In the genomic region with DNA sequence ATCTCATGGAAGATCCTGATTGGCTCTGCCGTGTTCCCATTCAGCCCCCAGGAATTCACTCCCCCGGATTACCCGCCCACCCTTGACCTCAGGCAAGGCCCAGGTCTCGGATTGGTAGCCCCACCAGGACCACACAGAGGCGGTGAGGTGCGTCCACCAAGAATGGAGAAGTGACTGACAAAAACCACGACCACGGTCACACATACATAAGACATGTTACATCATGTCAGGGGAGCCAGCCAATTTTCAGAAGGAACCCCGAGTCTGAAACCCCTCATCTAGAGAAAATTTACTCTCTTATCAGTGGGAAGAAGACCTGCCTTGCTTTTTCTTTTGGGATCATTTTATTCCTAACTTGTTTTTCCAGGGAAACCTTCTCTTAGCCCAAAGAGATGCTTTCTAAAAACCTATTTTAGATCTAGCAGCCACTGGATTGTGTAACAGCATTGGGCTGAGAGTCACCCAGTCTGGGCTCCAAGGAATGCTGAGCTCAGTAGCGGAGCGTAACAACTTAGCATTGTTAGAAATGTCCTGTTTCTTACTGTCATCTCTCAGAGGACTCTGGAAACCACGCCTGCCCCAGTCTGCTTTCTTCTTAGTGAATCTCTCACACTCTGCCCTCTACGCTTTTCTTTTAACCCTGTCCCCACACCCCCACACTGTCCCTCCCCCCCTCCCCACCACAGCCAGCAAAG, we compare ENCODE assay signal across 11 cellular contexts.
DNase-seq lines count a peak whose midpoint lies in the region; ATAC-seq, FAIRE-seq and TF ChIP-seq lines count a peak whose summit lies in the region.
"Had no signal": no experiment of that assay in that cellular context is flagged by ENCODE, and none has a peak within 500 bp of the region (broad histone marks: within the 10 kb centered on the region; RNA-seq: fewer than 3 reads in every experiment).

No MANE protein-coding gene starts in this region.

- H3K9me2 ChIP-seq in GM23248 (ENCODE audit: insufficient read depth) = no peaks in the 10 kb centered on the region

- peaks cover 12% of the 10 kb centered on the region for H3K36me3 Mint-ChIP-seq in memory B cell

- H3K4me1 ChIP-seq in GM23248 (ENCODE audit: insufficient read depth) (peaks cover 53% of the 10 kb centered on the region), K562 (replicated peaks in 1 of 2; ENCODE audit: control insufficient read depth in 2 of 2, insufficient read depth in 2 of 2, low read length in 2 of 2) (peaks cover 0 to 4% of the 10 kb centered on the region in 2 experiments; a peak in 2 of 5 replicates)

- H3F3A ChIP-seq in GM23248 (ENCODE audit: insufficient read depth) = peaks cover 44% of the 10 kb centered on the region

- no peaks in the 10 kb centered on the region for H3K9me1 ChIP-seq in K562 (ENCODE audit: control insufficient read depth, insufficient read depth, low read length)

- no peak for FAIRE-seq in K562 (lab: Jason Lieb, UNC)

- peak overlapping the region; percentile 46 for H3K27ac Mint-ChIP-seq in memory B cell

- TF ChIP-seq CTCF in K562 (IDR thresholded peaks at IDR 0.05 in 2 of 3, conservative IDR thresholded peaks at IDR 0.05 in 1 of 3; ENCODE audit: insufficient read depth in 2 of 3, low read depth in 1 of 3, low read length in 3 of 3) = no peak

- ATAC-seq in K562 (no peak), memory B cell (ENCODE audit: low read depth) (peak; percentile 85), HG02798 (IDR thresholded peaks at IDR 0.05; ENCODE audit: poor library complexity, unreplicated experiment) (no peak)
- ATAC-seq: PC-3 had no signal

- no peak overlapping the region for H3K4me3 Mint-ChIP-seq in memory B cell

- in situ Hi-C loops in GM23248 (cut with MboI) (no loop called here), K562 (cut with MboI) (no loop called here)

- no peak overlapping the region for H3K4me3 ChIP-seq in GM23248
- H3K4me3 ChIP-seq in K562 = no peak overlapping the region

- H2AFZ ChIP-seq in GM23248 (no peak overlapping the region), K562 (ENCODE audit: low read depth, low read length) (no peak overlapping the region)

- TF ChIP-seq POLR2A in K562 (conservative IDR thresholded peaks at IDR 0.05) = no peak

- peaks cover 29% of the 10 kb centered on the region for H3K79me2 ChIP-seq in GM23248 (ENCODE audit: insufficient read depth)
- peaks cover 10% of the 10 kb centered on the region; the same call in 2 of the 3 replicates for H3K79me2 ChIP-seq in K562 (ENCODE audit: control insufficient read depth, insufficient read depth, low read length)

- H3K27me3 ChIP-seq in GM23248 (replicated peaks; ENCODE audit: insufficient read depth) (no peaks in the 10 kb centered on the region), K562 (ENCODE audit: control insufficient read depth in 2 of 2, insufficient read depth in 2 of 2, low read length in 2 of 2) (no peaks in the 10 kb centered on the region)

- TF ChIP-seq EP300 in K562 (IDR thresholded peaks at IDR 0.05; ENCODE audit: low read length) = no peak

- H3K36me3 ChIP-seq in GM23248 (ENCODE audit: low read depth) = no peaks in the 10 kb centered on the region; the same call in 1 of the 2 replicates
- H3K36me3 ChIP-seq in K562 (ENCODE audit: control insufficient read depth, insufficient read depth, low read length) = peaks cover 44% of the 10 kb centered on the region; the same call in 2 of the 3 replicates

- H3K9me3 Mint-ChIP-seq in memory B cell = no peaks in the 10 kb centered on the region

- 40 to 49% methylated on average over 11 to 13 of the region's 13 CpGs for WGBS in GM23248 (ENCODE audit: low coverage in 1 of 2, low lambda C conversion rate in 2 of 2, missing lambda C conversion rate in 2 of 2), 2 experiments
- WGBS in K562 (ENCODE audit: insufficient coverage, low coverage, missing lambda C conversion rate) = 84% methylated on average over 11 of the region's 13 CpGs

- no peak for TF ChIP-seq RAD21 in K562 (CRISPR knock-in tag; conservative IDR thresholded peaks at IDR 0.05 in 1 of 2, IDR thresholded peaks at IDR 0.05 in 1 of 2)

- BruUV-seq in K562 (replicated peaks; lab: Mats Ljungman, UMichigan) = no TSS peak

- POLR2A ChIA-PET in K562 (lab: Yijun Ruan, JAX) = no interaction called here

- H4K20me1 ChIP-seq in GM23248 (ENCODE audit: insufficient read depth) (no peaks in the 10 kb centered on the region; the same call in 1 of the 2 replicates), K562 (replicated peaks; ENCODE audit: control insufficient read depth, insufficient read depth, low read length) (0 out of 2 replicates have a peak, but pooled peaks cover 6% of the 10 kb centered on the region)

- H3K4me2 ChIP-seq in GM23248 (ENCODE audit: unreplicated experiment) = peak overlapping the region; percentile 31
- H3K4me2 ChIP-seq in K562 (ENCODE audit: insufficient read depth, low read length) = no peak overlapping the region

- no peaks in the 10 kb centered on the region for H3K27me3 Mint-ChIP-seq in memory B cell

- H3K9me3 ChIP-seq in GM23248 (ENCODE audit: low read depth) (no peaks in the 10 kb centered on the region), K562 (replicated peaks; ENCODE audit: control insufficient read depth, insufficient read depth, low read depth, low read length) (no peaks in the 10 kb centered on the region)

- H3K9ac ChIP-seq in GM23248 = peak overlapping the region; percentile 63
- H3K9ac ChIP-seq in K562 (ENCODE audit: insufficient read depth in 1 of 2, low read depth in 2 of 2, low read length in 2 of 2) = no peak overlapping the region

- intact Hi-C loops in K562 (cut with micrococcal nuclease) = no loop called here

- H3K27ac ChIP-seq in GM23248 (peak overlapping the region; percentile 80), K562 (ENCODE audit: extremely low read depth, low read depth, low read length) (no peak overlapping the region)

- peaks cover 22% of the 10 kb centered on the region for H3K4me1 Mint-ChIP-seq in memory B cell

- DNase-seq in AG20443 (ENCODE audit: low spot score) = peak; percentile 91
- peak; percentile 96 for DNase-seq in GM23248
- peak in 2 of 4 experiments; percentile 61 to 63 for DNase-seq in K562 (ENCODE audit: extremely low read depth in 1 of 4, low spot score in 3 of 4)
- DNase-seq in memory B cell (ENCODE audit: low spot score in 2 of 2) = no peak
- no peak for DNase-seq in activated CD4-positive, CD25-positive, alpha-beta regulatory T cell treated with anti-CD3 and anti-CD28 coated beads, Interleukin-2, amount 50 U/mL, for 72 hours
- DNase-seq in 8988T = no peak
- no peak for DNase-seq in NCI-H1436 treated with DMSO at 0.1 percent for 48 hours (lab: John Stamatoyannopoulos, UW)
- DNase-seq: activated CD4-positive, alpha-beta T cell treated with anti-CD3 and anti-CD28 coated beads, Interleukin-2, amount 50 U/mL, for 4 hours; cortex of kidney; PC-3 had no signal

- CTCF ChIA-PET in K562 (lab: Yijun Ruan, JAX; ENCODE audit: low intra/inter-chr PET ratio) = no interaction called here

TF ChIP-seq in K562, 482 proteins besides CTCF, POLR2A, EP300 and RAD21:
- TF ChIP-seq PHB2 (IDR thresholded peaks at IDR 0.05; ENCODE audit: low read depth) (no peak), SPI1 (IDR thresholded peaks at IDR 0.05; ENCODE audit: borderline replicate concordance, low read depth, low read length) (0 out of 2 replicates have a peak, but pooled peaks have one; percentile 13)

Comparison
In these comparisons a context has a peak if more than half of its experiments do, and no peak if none do; other contexts are left out.
1. DNase-seq: peak in AG20443 (single experiment) and GM23248 (single experiment); none in memory B cell (0 of 2), activated CD4-positive, CD25-positive, alpha-beta regulatory T cell treated with anti-CD3 and anti-CD28 coated beads, Interleukin-2, amount 50 U/mL, for 72 hours (single experiment), 8988T (single experiment) and NCI-H1436 treated with DMSO at 0.1 percent for 48 hours (single experiment).